In genomic region chr13:105220886-105221285, GRCh38 we compare ENCODE assay signal across 25 cellular contexts.
"Had no signal": no experiment of that assay in that cellular context is flagged by ENCODE, and none has a peak within 500 bp of the region (broad histone marks: within the 10 kb centered on the region; RNA-seq: fewer than 3 reads in every experiment).

No MANE protein-coding gene starts in this region.

- H3K9me3 ChIP-seq: left lung, lower lobe of right lung, right atrium auricular region, spleen, suprapubic skin, tibial artery, upper lobe of right lung had no signal

- H2AFZ ChIP-seq: neural progenitor cell had no signal

- H3K27me3 Mint-ChIP-seq: effector memory CD8-positive, alpha-beta T cell had no signal

- H3K27ac ChIP-seq: coronary artery, foreskin keratinocyte, heart right ventricle, left lung, lower lobe of right lung, neural progenitor cell, right atrium auricular region, spleen, suprapubic skin, tibial artery, upper lobe of right lung, VCaP had no signal

- H3K9ac ChIP-seq: neural progenitor cell had no signal

- H3K36me3 ChIP-seq: heart right ventricle, left lung, lower lobe of right lung, neural progenitor cell, right atrium auricular region, spleen, suprapubic skin, tibial artery, upper lobe of right lung had no signal

- H3K4me2 ChIP-seq: neural progenitor cell had no signal

- H3K4me1 ChIP-seq: heart right ventricle, left lung, lower lobe of right lung, neural progenitor cell, right atrium auricular region, spleen, suprapubic skin, tibial artery, upper lobe of right lung had no signal

- H3K36me3 Mint-ChIP-seq: activated naive CD8-positive, alpha-beta T cell; natural killer cell; neural progenitor cell had no signal

- H3K4me3 ChIP-seq: coronary artery, heart right ventricle, left lung, lower lobe of right lung, neural progenitor cell, right atrium auricular region, spleen, suprapubic skin, tibial artery, upper lobe of right lung had no signal

- H3K4me1 Mint-ChIP-seq: natural killer cell had no signal

- ATAC-seq: activated T-cell treated with anti-CD3 and anti-CD28 coated beads, Interleukin-2, amount 50 U/mL, for 72 hours; effector memory CD8-positive, alpha-beta T cell; foreskin keratinocyte; heart right ventricle; left lung; lower lobe of right lung; natural killer cell; upper lobe of right lung had no signal

- H3K27me3 ChIP-seq: foreskin keratinocyte, heart right ventricle, left lung, neural progenitor cell, right atrium auricular region, spleen, suprapubic skin, tibial artery, upper lobe of right lung had no signal

- H3K27ac Mint-ChIP-seq: activated naive CD8-positive, alpha-beta T cell; activated T-cell treated with anti-CD3 and anti-CD28 coated beads, Interleukin-2, amount 50 U/mL, for 72 hours; effector memory CD8-positive, alpha-beta T cell; natural killer cell; neural progenitor cell had no signal

- H3K4me3 Mint-ChIP-seq: activated naive CD8-positive, alpha-beta T cell; activated T-cell treated with anti-CD3 and anti-CD28 coated beads, Interleukin-2, amount 50 U/mL, for 72 hours; effector memory CD8-positive, alpha-beta T cell; natural killer cell; neural progenitor cell had no signal

- H3K9me3 Mint-ChIP-seq: activated T-cell treated with anti-CD3 and anti-CD28 coated beads, Interleukin-2, amount 50 U/mL, for 72 hours; effector memory CD8-positive, alpha-beta T cell; natural killer cell had no signal

- DNase-seq: activated CD4-positive, alpha-beta T cell treated with anti-CD3 and anti-CD28 coated beads for 4 hours; activated CD4-positive, alpha-beta T cell treated with anti-CD3 and anti-CD28 coated beads, Interleukin-2, amount 50 U/mL, for 4 hours; activated naive CD4-positive, alpha-beta T cell; activated T-cell treated with anti-CD3 and anti-CD28 coated beads for 4 hours; activated T-cell treated with anti-CD3 and anti-CD28 coated beads, Interleukin-2, amount 50 U/mL, for 72 hours; amniotic stem cell; effector memory CD8-positive, alpha-beta T cell; erythroblast; foreskin keratinocyte; heart right ventricle; kidney glomerular epithelial cell; left lung; lower lobe of right lung; mesenchymal stem cell; natural killer cell; spleen; stimulated activated naive CD4-positive, alpha-beta T cell; tibial artery; upper lobe of right lung had no signal
